Comparison of ENCODE assay signal across 11 cellular contexts in the genomic region with DNA sequence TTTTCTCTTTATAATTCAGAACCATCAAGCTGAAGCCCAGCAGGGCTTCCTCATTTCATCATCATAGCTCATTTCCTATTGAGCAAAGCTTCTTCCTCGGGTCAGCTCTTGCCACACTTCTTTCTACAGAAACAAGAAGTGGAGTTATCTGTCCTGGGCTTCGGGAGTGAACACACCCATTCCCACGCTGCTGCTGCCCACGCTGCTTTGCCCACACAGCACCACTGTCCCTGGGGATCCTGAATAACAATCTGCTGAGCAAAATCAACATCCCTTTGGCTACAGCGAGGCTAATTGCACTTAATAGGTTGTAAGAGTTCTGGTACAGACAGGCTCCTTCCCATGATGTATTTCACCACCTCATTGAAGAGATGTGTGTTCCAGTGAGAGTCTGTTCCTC. TPM values are rescaled to one million over a fixed set of nuclear protein-coding genes. Genes with fewer than 3 reads are reported as not detected.
A peak's percentile ranks its signal among the peaks of the same experiment; 100 is the strongest.
DNase-seq lines count a peak whose midpoint lies in the region; ATAC-seq and TF ChIP-seq lines count a peak whose summit lies in the region.
"Had no signal": no experiment of that assay in that cellular context is flagged by ENCODE, and none has a peak within 500 bp of the region (broad histone marks: within the 10 kb centered on the region; RNA-seq: fewer than 3 reads in every experiment).

No MANE protein-coding gene starts in this region.

- no peaks in the 10 kb centered on the region for H3K9me3 ChIP-seq in WERI-Rb-1 (ENCODE audit: severe bottlenecking)
- no peaks in the 10 kb centered on the region for H3K9me3 ChIP-seq in CD4-positive, alpha-beta memory T cell (ENCODE audit: control insufficient read depth in 1 of 2, low read length in 2 of 2)
- H3K9me3 ChIP-seq: body of pancreas had no signal

- no peaks in the 10 kb centered on the region for H3K36me3 ChIP-seq in ACC112 (ENCODE audit: insufficient read depth, low read length)
- no peaks in the 10 kb centered on the region for H3K36me3 ChIP-seq in WERI-Rb-1
- no peaks in the 10 kb centered on the region for H3K36me3 ChIP-seq in CD4-positive, alpha-beta memory T cell (ENCODE audit: insufficient read depth, low read length)

- H3K36me3 Mint-ChIP-seq in IgD-negative memory B cell (peaks cover 2% of the 10 kb centered on the region), activated B cell treated with CpG ODN at 0.5 μM for 24 hours (ENCODE audit: low read depth) (no peaks in the 10 kb centered on the region)
- no peaks in the 10 kb centered on the region for H3K36me3 Mint-ChIP-seq in CD4-positive, alpha-beta memory T cell

- peak overlapping the region; percentile 14 for H2AFZ ChIP-seq in ACC112 (ENCODE audit: low read length, unreplicated experiment)

- H3K4me1 ChIP-seq in ACC112 (ENCODE audit: control insufficient read depth, insufficient read depth, low read length, unreplicated experiment): peaks cover 22% of the 10 kb centered on the region
- peaks cover 11% of the 10 kb centered on the region for H3K4me1 ChIP-seq in CD4-positive, alpha-beta memory T cell (ENCODE audit: insufficient read depth, low read length)
- H3K4me1 ChIP-seq: body of pancreas had no signal

- DNase-seq in activated B cell treated with CpG ODN at 0.5 μM for 24 hours (no peak), islet precursor cell (peak; percentile 80), COLO668 (lab: John Stamatoyannopoulos, UW; ENCODE audit: unreplicated experiment) (no peak), WERI-Rb-1 (no peak), cortex of kidney (lab: John Stamatoyannopoulos, UW) (no peak)
- no peak for DNase-seq in CD4-positive, alpha-beta memory T cell
- DNase-seq: DMS53 had no signal

- ATAC-seq in activated B cell treated with CpG ODN at 0.5 μM for 24 hours (ENCODE audit: low read depth): peak; percentile 30
- ATAC-seq: body of pancreas had no signal

- no peaks in the 10 kb centered on the region for H3K79me2 ChIP-seq in ACC112 (ENCODE audit: control insufficient read depth, insufficient read depth, low read length, unreplicated experiment)

- H3K4me1 Mint-ChIP-seq in IgD-negative memory B cell (peaks cover 21 to 23% (median 22%) of the 10 kb centered on the region in 3 donors), activated B cell treated with CpG ODN at 0.5 μM for 24 hours (peaks cover 30% of the 10 kb centered on the region)
- peaks cover 8 to 16% (median 13%) of the 10 kb centered on the region in 4 donors for H3K4me1 Mint-ChIP-seq in CD4-positive, alpha-beta memory T cell

- CTCF ChIA-PET in activated B cell treated with CpG ODN at 0.5 μM for 24 hours (lab: Charles Lee): interaction anchor here (11.5 kb wide), 1 partner anchor 80 kb away, joined by 258 read pairs; no protein-coding TSS in a partner anchor
- CTCF ChIA-PET in CD4-positive, alpha-beta memory T cell (lab: Charles Lee; ENCODE audit: partially characterized antibody): interaction anchor here (0.7 to 6.1 kb wide), 4 partner anchors 11 to 80 kb away, joined by 3 to 360 read pairs (median 4); no protein-coding TSS in a partner anchor

- H3K27ac Mint-ChIP-seq in IgD-negative memory B cell (peak overlapping the region; percentile 15 to 72 (median 45)), activated B cell treated with CpG ODN at 0.5 μM for 24 hours (peak overlapping the region; percentile 35)
- H3K27ac Mint-ChIP-seq in CD4-positive, alpha-beta memory T cell: no peak overlapping the region

- peak overlapping the region in 2 of 4 donors; percentile 79 to 84 for H3K4me3 Mint-ChIP-seq in IgD-negative memory B cell
- H3K4me3 Mint-ChIP-seq in activated B cell treated with CpG ODN at 0.5 μM for 24 hours: peak overlapping the region; percentile 41
- no peak overlapping the region for H3K4me3 Mint-ChIP-seq in CD4-positive, alpha-beta memory T cell

- H3K9me3 Mint-ChIP-seq in IgD-negative memory B cell: no peaks in the 10 kb centered on the region
- no peaks in the 10 kb centered on the region for H3K9me3 Mint-ChIP-seq in activated B cell treated with CpG ODN at 0.5 μM for 24 hours
- H3K9me3 Mint-ChIP-seq in CD4-positive, alpha-beta memory T cell: no peaks in the 10 kb centered on the region

- POLR2A ChIA-PET in activated B cell treated with CpG ODN at 0.5 μM for 24 hours (lab: Charles Lee): interaction anchor here (0.8 to 1.0 kb wide), 4 partner anchors 21 to 78 kb away, joined by 3 to 8 read pairs (median 3); partner anchors contain the start of genes CEP19 and PIGX
- POLR2A ChIA-PET in CD4-positive, alpha-beta memory T cell (lab: Charles Lee; ENCODE audit: partially characterized antibody): interaction anchor here (0.5 to 2.1 kb wide), 3 partner anchors 79 to 122 kb away, joined by 4 to 8 read pairs (median 4); partner anchors contain the start of genes FBXO45 and WDR53

- H3K27me3 ChIP-seq in ACC112 (ENCODE audit: insufficient read depth, low read length): no peaks in the 10 kb centered on the region
- no peaks in the 10 kb centered on the region for H3K27me3 ChIP-seq in WERI-Rb-1 (ENCODE audit: insufficient read depth, low read depth, severe bottlenecking)
- no peaks in the 10 kb centered on the region for H3K27me3 ChIP-seq in CD4-positive, alpha-beta memory T cell (ENCODE audit: insufficient read depth, low read length)
- H3K27me3 ChIP-seq: body of pancreas had no signal

- TF ChIP-seq CTCF in activated B cell treated with CpG ODN at 0.5 μM for 24 hours (IDR thresholded peaks at IDR 0.05) (no peak), WERI-Rb-1 (IDR thresholded peaks at IDR 0.05; ENCODE audit: low read depth, low read length) (no peak)

- peak overlapping the region; percentile 81 for H3K27ac ChIP-seq in ACC112 (ENCODE audit: low read depth, low read length)
- H3K27ac ChIP-seq in WERI-Rb-1: no peak overlapping the region
- no peak overlapping the region for H3K27ac ChIP-seq in CD4-positive, alpha-beta memory T cell (ENCODE audit: low read depth, low read length)
- H3K27ac ChIP-seq: body of pancreas had no signal

- H3K4me3 ChIP-seq in ACC112 (ENCODE audit: low read depth, low read length) (peak overlapping the region; percentile 2; the same call in 1 of the 2 replicates), WERI-Rb-1 (ENCODE audit: low read depth, low read length) (no peak overlapping the region)
- no peak overlapping the region for H3K4me3 ChIP-seq in CD4-positive, alpha-beta memory T cell (ENCODE audit: low read length in 2 of 2)
- H3K4me3 ChIP-seq: body of pancreas had no signal

- H3K27me3 Mint-ChIP-seq in IgD-negative memory B cell (peaks cover 2% of the 10 kb centered on the region), activated B cell treated with CpG ODN at 0.5 μM for 24 hours (no peaks in the 10 kb centered on the region)
- no peaks in the 10 kb centered on the region for H3K27me3 Mint-ChIP-seq in CD4-positive, alpha-beta memory T cell

- intact Hi-C loops in activated B cell treated with CpG ODN at 0.5 μM for 24 hours (cut with micrococcal nuclease): loop anchor here (5.0 kb wide), 2 partner anchors 161 to 436 kb away; no protein-coding TSS in a partner anchor
- intact Hi-C loops in CD4-positive, alpha-beta memory T cell (cut with micrococcal nuclease): no loop called here

RNA-seq across cellular contexts. Expression of gene CEP19, which starts 23.7 kb away (rescaled TPM):
- 2.3 TPM for polyA plus RNA-seq in IgD-negative memory B cell
- total RNA-seq in activated B cell treated with CpG ODN at 0.5 μM for 24 hours: 4.0 and 4.1 TPM in 2 replicates
- total RNA-seq in CD4-positive, alpha-beta memory T cell: 1 to 10 TPM; 7.8 to 8.2 TPM
- polyA plus RNA-seq in CD4-positive, alpha-beta memory T cell: 10 to 100 TPM in 1 of 2 donors, 1 to 10 TPM in 1; 5.4 to 10.8 TPM

RNA-seq across cellular contexts. Expression of gene PIGX, which starts 23.8 kb away (rescaled TPM):
- polyA plus RNA-seq in IgD-negative memory B cell: 18.0 TPM
- total RNA-seq in activated B cell treated with CpG ODN at 0.5 μM for 24 hours: 18.0 and 21.8 TPM in 2 replicates
- 10 to 100 TPM; 19.1 to 23.7 TPM for total RNA-seq in CD4-positive, alpha-beta memory T cell
- polyA plus RNA-seq in CD4-positive, alpha-beta memory T cell: 10 to 100 TPM; 34.1 to 37.4 TPM

RNA-seq across cellular contexts. Expression of gene NRROS, which starts 48.9 kb away (rescaled TPM):
- 18.9 TPM for polyA plus RNA-seq in IgD-negative memory B cell
- 88.5 and 92.4 TPM in 2 replicates for total RNA-seq in activated B cell treated with CpG ODN at 0.5 μM for 24 hours
- 10 to 100 TPM; 18.7 to 20.0 TPM for total RNA-seq in CD4-positive, alpha-beta memory T cell
- polyA plus RNA-seq in CD4-positive, alpha-beta memory T cell: 1 to 10 TPM; 4.6 to 5.0 TPM
- polyA plus RNA-seq: neural cell had no signal

RNA-seq across cellular contexts. Expression of gene PAK2, which starts 51.3 kb away (rescaled TPM):
- polyA plus RNA-seq in IgD-negative memory B cell: 35.0 TPM
- 73.7 and 87.1 TPM in 2 replicates for total RNA-seq in activated B cell treated with CpG ODN at 0.5 μM for 24 hours
- total RNA-seq in CD4-positive, alpha-beta memory T cell: 10 to 100 TPM; 80.4 to 97.4 TPM
- 10 to 100 TPM; 29.1 to 39.4 TPM for polyA plus RNA-seq in CD4-positive, alpha-beta memory T cell

Comparison
In these comparisons a context has a peak if more than half of its experiments do, and no peak if none do; other contexts are left out.
1. H3K27ac Mint-ChIP-seq: peak in IgD-negative memory B cell (3 of 3) and activated B cell treated with CpG ODN at 0.5 μM for 24 hours (single experiment); none in CD4-positive, alpha-beta memory T cell (0 of 7).